ENCODE assay signal across 8 cellular contexts in the genomic region with DNA sequence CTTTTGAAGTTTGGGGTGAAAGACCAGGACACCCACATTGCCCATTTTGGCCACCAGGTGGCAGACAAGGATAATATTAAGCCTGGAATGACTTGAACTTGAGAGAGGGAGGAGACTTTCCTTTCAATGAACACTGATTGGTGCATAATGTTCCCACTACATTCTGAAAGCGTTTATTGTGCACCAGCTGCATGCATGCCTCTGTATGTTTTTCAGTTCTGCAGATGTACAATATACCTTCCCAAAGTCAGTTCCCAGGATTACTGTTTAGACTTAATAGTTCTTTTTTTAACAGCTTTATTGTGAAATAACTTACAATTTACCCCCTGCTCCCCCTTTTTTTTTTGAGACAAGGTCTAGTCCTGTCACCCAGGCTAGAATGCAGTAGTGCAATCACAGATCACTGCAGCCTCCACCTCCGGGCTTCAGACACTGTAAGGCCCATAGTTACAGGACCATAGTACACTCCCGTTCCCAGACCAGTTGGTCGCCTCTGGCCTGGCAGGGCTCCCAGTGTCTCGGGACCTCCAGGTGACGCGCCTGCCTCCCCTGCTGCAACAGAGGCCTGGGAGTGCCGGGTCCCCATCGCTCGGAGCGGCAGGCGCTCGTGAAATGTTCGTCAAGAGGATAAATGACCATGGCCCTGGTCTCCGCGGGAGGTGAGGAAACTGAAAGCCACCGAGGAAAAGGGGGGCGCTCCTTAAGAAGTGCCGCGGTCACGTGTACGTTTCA. TPM values are rescaled to one million over a fixed set of nuclear protein-coding genes. Genes with fewer than 3 reads are reported as not detected.
DNase-seq lines count a peak whose midpoint lies in the region; ATAC-seq and TF ChIP-seq lines count a peak whose summit lies in the region.

No MANE protein-coding gene starts in this region.

- no peak overlapping the region for H3K27ac ChIP-seq in CD4-positive, alpha-beta T cell (ENCODE audit: low read depth, low read length)
- H3K27ac ChIP-seq in RWPE1: peak overlapping the region; percentile 82

- POLR2A ChIA-PET in CD4-positive, alpha-beta T cell (lab: Charles Lee): interaction anchor here (0.6 to 1.1 kb wide), 2 partner anchors 208 to 502 kb away, joined by 3 to 4 read pairs; no protein-coding TSS in a partner anchor
- POLR2A ChIA-PET in RWPE1 (lab: Yijun Ruan, JAX; ENCODE audit: low non-redundant PET): no interaction called here

- peaks cover 20% of the 10 kb centered on the region for H3K4me1 Mint-ChIP-seq in CD4-positive, alpha-beta T cell (ENCODE audit: low read depth)
- H3K4me1 Mint-ChIP-seq in activated T-helper 17 cell treated with anti-CD3 and anti-CD28 coated beads, Interleukin-2, amount 50 U/mL, for 72 hours: peaks cover 9% of the 10 kb centered on the region
- H3K4me1 Mint-ChIP-seq in neural crest cell: no peaks in the 10 kb centered on the region
- H3K4me1 Mint-ChIP-seq in stimulated activated naive CD8-positive, alpha-beta T cell treated with anti-CD3 and anti-CD28 coated beads, Interleukin-15, Interleukin-2, amounts not matched to agents 100 ng/mL and 50 ng/mL, for 24 hours (ENCODE audit: low read depth): peaks cover 20% of the 10 kb centered on the region

- H3K36me3 Mint-ChIP-seq in CD4-positive, alpha-beta T cell (ENCODE audit: low read depth): peaks cover 17% of the 10 kb centered on the region
- peaks cover 8% of the 10 kb centered on the region for H3K36me3 Mint-ChIP-seq in activated T-helper 17 cell treated with anti-CD3 and anti-CD28 coated beads, Interleukin-2, amount 50 U/mL, for 72 hours (ENCODE audit: low read depth)
- H3K36me3 Mint-ChIP-seq in neural crest cell (ENCODE audit: low read depth): peaks cover 4% of the 10 kb centered on the region
- peaks cover 11% of the 10 kb centered on the region for H3K36me3 Mint-ChIP-seq in stimulated activated naive CD8-positive, alpha-beta T cell treated with anti-CD3 and anti-CD28 coated beads, Interleukin-15, Interleukin-2, amounts not matched to agents 100 ng/mL and 50 ng/mL, for 24 hours (ENCODE audit: low read depth)

- H3K27me3 ChIP-seq in CD4-positive, alpha-beta T cell (ENCODE audit: control insufficient read depth, insufficient read depth, low read length): peaks cover 22% of the 10 kb centered on the region

- peak overlapping the region; percentile 89 for H3K4me3 Mint-ChIP-seq in CD4-positive, alpha-beta T cell
- peak overlapping the region; percentile 86 for H3K4me3 Mint-ChIP-seq in activated T-helper 17 cell treated with anti-CD3 and anti-CD28 coated beads, Interleukin-2, amount 50 U/mL, for 72 hours
- peak overlapping the region; percentile 34 for H3K4me3 Mint-ChIP-seq in neural crest cell
- peak overlapping the region; percentile 83 for H3K4me3 Mint-ChIP-seq in stimulated activated naive CD8-positive, alpha-beta T cell treated with anti-CD3 and anti-CD28 coated beads, Interleukin-15, Interleukin-2, amounts not matched to agents 100 ng/mL and 50 ng/mL, for 24 hours

- intact Hi-C loops in CD4-positive, alpha-beta T cell (cut with DNase I, micrococcal nuclease): loop anchor here in 1 of 2 experiments (2.0 kb wide), 1 partner anchor 237 kb away; no protein-coding TSS in a partner anchor

- peak; percentile 81 for TF ChIP-seq CTCF in CD4-positive, alpha-beta T cell (IDR thresholded peaks at IDR 0.05)
- TF ChIP-seq CTCF in RWPE1 (conservative IDR thresholded peaks at IDR 0.05; ENCODE audit: low read depth) (peak; percentile 89), fibroblast of the aortic adventitia (IDR thresholded peaks at IDR 0.05; ENCODE audit: insufficient read depth, low read length) (peak; percentile 88), neural crest cell (conservative IDR thresholded peaks at IDR 0.05) (peak; percentile 88)

- H3K4me3 ChIP-seq in fibroblast of the aortic adventitia (ENCODE audit: low read depth, low read length): peak overlapping the region; percentile 64

- peaks cover 49% of the 10 kb centered on the region for H3K27me3 Mint-ChIP-seq in CD4-positive, alpha-beta T cell
- peaks cover 27% of the 10 kb centered on the region for H3K27me3 Mint-ChIP-seq in activated T-helper 17 cell treated with anti-CD3 and anti-CD28 coated beads, Interleukin-2, amount 50 U/mL, for 72 hours
- peaks cover 27% of the 10 kb centered on the region for H3K27me3 Mint-ChIP-seq in neural crest cell (ENCODE audit: low read depth)
- H3K27me3 Mint-ChIP-seq in stimulated activated naive CD8-positive, alpha-beta T cell treated with anti-CD3 and anti-CD28 coated beads, Interleukin-15, Interleukin-2, amounts not matched to agents 100 ng/mL and 50 ng/mL, for 24 hours: peaks cover 40% of the 10 kb centered on the region

- H3K9me3 Mint-ChIP-seq in CD4-positive, alpha-beta T cell: no peaks in the 10 kb centered on the region
- H3K9me3 Mint-ChIP-seq in activated T-helper 17 cell treated with anti-CD3 and anti-CD28 coated beads, Interleukin-2, amount 50 U/mL, for 72 hours: peaks cover 5% of the 10 kb centered on the region
- H3K9me3 Mint-ChIP-seq in neural crest cell: no peaks in the 10 kb centered on the region
- no peaks in the 10 kb centered on the region for H3K9me3 Mint-ChIP-seq in stimulated activated naive CD8-positive, alpha-beta T cell treated with anti-CD3 and anti-CD28 coated beads, Interleukin-15, Interleukin-2, amounts not matched to agents 100 ng/mL and 50 ng/mL, for 24 hours

- no peaks in the 10 kb centered on the region for H3K9me3 ChIP-seq in CD4-positive, alpha-beta T cell (ENCODE audit: control insufficient read depth, low read length)

- peak; percentile 97 for ATAC-seq in CD4-positive, alpha-beta T cell (ENCODE audit: poor library complexity)
- ATAC-seq in GM19468 (IDR thresholded peaks at IDR 0.05; ENCODE audit: extremely low read depth, unreplicated experiment): peak; percentile 37
- peak; percentile 89 for ATAC-seq in activated T-helper 17 cell treated with anti-CD3 and anti-CD28 coated beads, Interleukin-2, amount 50 U/mL, for 72 hours (replicated peaks)

- H3K27ac Mint-ChIP-seq in CD4-positive, alpha-beta T cell: peak overlapping the region; percentile 2
- peak overlapping the region; percentile 18 for H3K27ac Mint-ChIP-seq in activated T-helper 17 cell treated with anti-CD3 and anti-CD28 coated beads, Interleukin-2, amount 50 U/mL, for 72 hours
- no peak overlapping the region for H3K27ac Mint-ChIP-seq in neural crest cell (ENCODE audit: unreplicated experiment)
- H3K27ac Mint-ChIP-seq in stimulated activated naive CD8-positive, alpha-beta T cell treated with anti-CD3 and anti-CD28 coated beads, Interleukin-15, Interleukin-2, amounts not matched to agents 100 ng/mL and 50 ng/mL, for 24 hours: no peak overlapping the region

- CTCF ChIA-PET in CD4-positive, alpha-beta T cell (lab: Charles Lee): interaction anchor here (0.7 to 1.3 kb wide), 6 partner anchors 9 to 208 kb away, joined by 3 to 4 read pairs (median 4); no protein-coding TSS in a partner anchor
- CTCF ChIA-PET in RWPE1 (lab: Yijun Ruan, JAX): interaction anchor here (0.6 to 1.5 kb wide), 5 partner anchors 67 to 405 kb away, joined by 3 to 6 read pairs (median 3); no protein-coding TSS in a partner anchor

- peak; percentile 65 to 84 (median 77) for DNase-seq in CD4-positive, alpha-beta T cell
- peak; percentile 64 for DNase-seq in KG1 (lab: John Stamatoyannopoulos, UW)
- DNase-seq in RWPE1 (ENCODE audit: low spot score): peak; percentile 90
- peak; percentile 87 for DNase-seq in fibroblast of the aortic adventitia (ENCODE audit: low read depth)
- peak; percentile 84 for DNase-seq in neural crest cell (ENCODE audit: low read depth, low spot score)

RNA-seq across cellular contexts. Expression of a gene that starts 12.2 kb away (rescaled TPM):
- total RNA-seq in CD4-positive, alpha-beta T cell: 10 to 100 TPM; 59.3 to 62.6 TPM
- 10 to 100 TPM; 31.2 to 31.5 TPM for total RNA-seq in activated T-helper 17 cell treated with anti-CD3 and anti-CD28 coated beads, Interleukin-2, amount 50 U/mL, for 72 hours
- total RNA-seq in fibroblast of the aortic adventitia (ENCODE audit: low replicate concordance): 28.3 and 37.6 TPM in 2 replicates
- 50.1 and 52.5 TPM in 2 replicates for total RNA-seq in neural crest cell

RNA-seq across cellular contexts. Expression of a gene that starts 13.3 kb away (rescaled TPM):
- total RNA-seq in CD4-positive, alpha-beta T cell: 10 to 100 TPM; 58.6 to 70.4 TPM
- 100 to 1,000 TPM; 153 to 167 TPM for total RNA-seq in activated T-helper 17 cell treated with anti-CD3 and anti-CD28 coated beads, Interleukin-2, amount 50 U/mL, for 72 hours
- total RNA-seq in fibroblast of the aortic adventitia (ENCODE audit: low replicate concordance): 12.8 and 109 TPM in 2 replicates
- 73.8 and 77.5 TPM in 2 replicates for total RNA-seq in neural crest cell

RNA-seq across cellular contexts. Expression of a gene that starts 13.6 kb away (rescaled TPM):
- 1 to 10 TPM; 1.1 to 1.3 TPM for total RNA-seq in CD4-positive, alpha-beta T cell
- 1 to 10 TPM; 2.6 to 4.2 TPM for total RNA-seq in activated T-helper 17 cell treated with anti-CD3 and anti-CD28 coated beads, Interleukin-2, amount 50 U/mL, for 72 hours
- total RNA-seq in fibroblast of the aortic adventitia (ENCODE audit: low replicate concordance) (0.54 TPM in 1 of 2 replicates, not detected in the other), neural crest cell (2.4 and 3.2 TPM in 2 replicates)

RNA-seq across cellular contexts. Expression of a gene that starts 22.1 kb away (rescaled TPM):
- under 1 TPM; 0.28 to 0.49 TPM for total RNA-seq in CD4-positive, alpha-beta T cell
- total RNA-seq in activated T-helper 17 cell treated with anti-CD3 and anti-CD28 coated beads, Interleukin-2, amount 50 U/mL, for 72 hours: 1 to 10 TPM; 2.1 to 6.5 TPM
- total RNA-seq in fibroblast of the aortic adventitia (ENCODE audit: low replicate concordance) (0.72 and 3.8 TPM in 2 replicates), neural crest cell (0.20 and 0.54 TPM in 2 replicates)

RNA-seq across cellular contexts. Expression of a gene that starts 28.8 kb away (rescaled TPM):
- total RNA-seq in CD4-positive, alpha-beta T cell: not detected
- total RNA-seq in activated T-helper 17 cell treated with anti-CD3 and anti-CD28 coated beads, Interleukin-2, amount 50 U/mL, for 72 hours: not detected
- total RNA-seq in fibroblast of the aortic adventitia (ENCODE audit: low replicate concordance): not detected in 2 replicates
- total RNA-seq in neural crest cell: not detected in 2 replicates

Comparison
In these comparisons a context has a peak if more than half of its experiments do, and no peak if none do; other contexts are left out.
1. ATAC-seq: peak in every context shown above with its lines; median percentile 97 in CD4-positive, alpha-beta T cell; 89 in activated T-helper 17 cell treated with anti-CD3 and anti-CD28 coated beads, Interleukin-2, amount 50 U/mL, for 72 hours; 37 in GM19468.
2. H3K27ac Mint-ChIP-seq: peak in CD4-positive, alpha-beta T cell (single experiment) and activated T-helper 17 cell treated with anti-CD3 and anti-CD28 coated beads, Interleukin-2, amount 50 U/mL, for 72 hours (single experiment); none in neural crest cell (single experiment) and stimulated activated naive CD8-positive, alpha-beta T cell treated with anti-CD3 and anti-CD28 coated beads, Interleukin-15, Interleukin-2, amounts not matched to agents 100 ng/mL and 50 ng/mL, for 24 hours (single experiment).
3. H3K4me3 Mint-ChIP-seq: peak in every context shown above with its lines; median percentile 89 in CD4-positive, alpha-beta T cell; 86 in activated T-helper 17 cell treated with anti-CD3 and anti-CD28 coated beads, Interleukin-2, amount 50 U/mL, for 72 hours; 83 in stimulated activated naive CD8-positive, alpha-beta T cell treated with anti-CD3 and anti-CD28 coated beads, Interleukin-15, Interleukin-2, amounts not matched to agents 100 ng/mL and 50 ng/mL, for 24 hours; 34 in neural crest cell.
4. Peak in every context shown above with its lines, with median percentiles within 50 percentile points of each other: DNase-seq and CTCF ChIP-seq.